Comparison of ENCODE assay signal across 15 cellular contexts in genomic region chr4:172850838-172851237, GRCh38.
DNase-seq lines count a peak whose midpoint lies in the region; ATAC-seq, FAIRE-seq and TF ChIP-seq lines count a peak whose summit lies in the region.
"Had no signal": no experiment of that assay in that cellular context is flagged by ENCODE, and none has a peak within 500 bp of the region (broad histone marks: within the 10 kb centered on the region; RNA-seq: fewer than 3 reads in every experiment).

No MANE protein-coding gene starts in this region.

- H3K36me3 ChIP-seq in A673 (ENCODE audit: insufficient read depth, low read length, poor library complexity, severe bottlenecking) = no peaks in the 10 kb centered on the region
- H3K36me3 ChIP-seq: BLaER1 treated with 17β-estradiol and CSF1 and Interleukin-3, amounts not matched to agents 10 nM and 100 nM; SJSA1; thoracic aorta had no signal

- no peak for TF ChIP-seq POLR2A in H54 (IDR thresholded peaks at IDR 0.05; ENCODE audit: low read depth, low read length)

- POLR2A ChIA-PET in A673 (lab: Charles Lee; ENCODE audit: low non-redundant PET) = no interaction called here

- H3K4me3 ChIP-seq in A673 (ENCODE audit: low read depth, low read length, poor library complexity, severe bottlenecking) (no peak overlapping the region), fibroblast of the aortic adventitia (ENCODE audit: low read depth, low read length) (no peak overlapping the region)
- H3K4me3 ChIP-seq: BLaER1 treated with 17β-estradiol and CSF1 and Interleukin-3, amounts not matched to agents 10 nM and 100 nM; SJSA1; thoracic aorta had no signal

- no peaks in the 10 kb centered on the region for H3K27me3 ChIP-seq in A673 (replicated peaks; ENCODE audit: insufficient read depth, low read depth, low read length, poor library complexity)
- H3K27me3 ChIP-seq: BLaER1 treated with 17β-estradiol and CSF1 and Interleukin-3, amounts not matched to agents 10 nM and 100 nM had no signal

- no TSS peak for BruUV-seq in A673 (replicated peaks; lab: Mats Ljungman, UMichigan)

- CTCF ChIA-PET in A673 (lab: Charles Lee) = no interaction called here

- ATAC-seq in GM19395 (IDR thresholded peaks at IDR 0.05; ENCODE audit: unreplicated experiment) = no peak

- intact Hi-C loops in A673 (cut with micrococcal nuclease; ENCODE audit: unreplicated experiment) = no loop called here

- peak; percentile 74 for DNase-seq in A673 (ENCODE audit: low spot score)
- DNase-seq in H54 (ENCODE audit: insufficient read length, low spot score) = no peak
- DNase-seq in SW480 (ENCODE audit: low spot score) = peak; percentile 11
- peak; percentile 69 for DNase-seq in fibroblast of the aortic adventitia (ENCODE audit: low read depth)
- DNase-seq in NCI-H2196 treated with DMSO at 0.1 percent for 48 hours (lab: John Stamatoyannopoulos, UW; ENCODE audit: unreplicated experiment) = no peak
- DNase-seq in effector CD8-positive, alpha-beta T cell (lab: John Stamatoyannopoulos, UW) = no peak
- DNase-seq in ecto neural progenitor cell (ENCODE audit: low spot score) = no peak
- DNase-seq: caudate nucleus, Karpas-422, NCI-H226 had no signal

- H3K27ac ChIP-seq in A673 (ENCODE audit: low read depth, low read length, poor library complexity, severe bottlenecking) = no peak overlapping the region
- H3K27ac ChIP-seq: BLaER1 treated with 17β-estradiol and CSF1 and Interleukin-3, amounts not matched to agents 10 nM and 100 nM; parathyroid adenoma; SJSA1; thoracic aorta had no signal

- FAIRE-seq in H54 (lab: Jason Lieb, UNC) = peak; percentile 36

- no peak for TF ChIP-seq CTCF in A673 (conservative IDR thresholded peaks at IDR 0.05; ENCODE audit: low read depth, low read length)
- no peak for TF ChIP-seq CTCF in fibroblast of the aortic adventitia (IDR thresholded peaks at IDR 0.05; ENCODE audit: insufficient read depth, low read length)

- H3K9me3 ChIP-seq in A673 (ENCODE audit: low read depth, low read length, poor library complexity, severe bottlenecking) = no peaks in the 10 kb centered on the region
- H3K9me3 ChIP-seq: BLaER1 treated with 17β-estradiol and CSF1 and Interleukin-3, amounts not matched to agents 10 nM and 100 nM; SJSA1; thoracic aorta had no signal

- peaks cover 3% of the 10 kb centered on the region for H3K4me1 ChIP-seq in A673 (ENCODE audit: insufficient read depth, low read length, poor library complexity, severe bottlenecking)
- H3K4me1 ChIP-seq: parathyroid adenoma, SJSA1 had no signal

Comparison
In these comparisons a context has a peak if more than half of its experiments do, and no peak if none do; other contexts are left out.
1. DNase-seq: peak in A673 (single experiment), SW480 (single experiment) and fibroblast of the aortic adventitia (single experiment); none in H54 (single experiment), NCI-H2196 treated with DMSO at 0.1 percent for 48 hours (single experiment), effector CD8-positive, alpha-beta T cell (single experiment) and ecto neural progenitor cell (single experiment).